Comparison of ENCODE assay signal across 8 cellular contexts in the genomic region with DNA sequence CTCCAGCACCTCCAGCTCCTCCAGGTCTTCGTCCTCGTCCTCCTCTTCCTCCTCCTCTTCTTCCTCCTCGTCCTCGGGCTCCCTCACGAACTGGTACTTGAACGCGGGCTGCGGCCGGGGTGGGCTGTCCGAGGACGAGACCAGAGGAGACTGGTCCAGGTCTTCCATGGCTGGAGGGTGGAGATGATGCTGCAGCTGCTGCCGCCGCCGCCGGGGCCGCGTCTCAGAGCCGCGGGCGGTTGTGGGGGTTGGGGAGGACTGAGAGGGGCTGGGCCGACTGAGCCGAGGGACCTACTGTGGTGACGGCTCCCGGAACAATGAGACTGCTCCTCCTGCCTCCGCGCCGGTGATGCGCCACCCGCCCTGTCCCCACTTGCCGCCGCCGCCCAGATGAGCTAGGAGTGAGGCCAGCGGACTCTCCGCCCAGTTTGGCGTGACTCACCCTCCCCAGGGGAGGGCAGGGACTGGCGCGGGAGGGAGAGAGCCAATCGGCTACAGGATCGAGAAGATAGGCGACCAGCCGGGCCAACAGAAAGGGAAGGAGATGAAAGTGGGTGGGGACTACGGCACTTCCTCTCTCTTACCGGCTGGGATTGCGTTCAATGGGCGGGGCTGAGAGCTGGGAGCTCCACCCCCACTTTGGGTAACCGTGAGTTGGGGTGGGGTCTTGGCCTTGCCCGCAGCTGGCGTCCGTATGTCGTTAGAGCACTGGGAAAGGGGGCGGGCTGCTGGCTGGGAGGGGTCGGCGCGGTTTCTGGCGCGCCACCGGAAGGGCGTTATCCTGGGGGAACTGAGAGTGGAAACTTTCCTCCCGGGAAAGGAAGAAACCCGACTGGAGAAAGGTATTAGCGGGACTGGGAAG. TPM values are rescaled to one million over a fixed set of nuclear protein-coding genes. Genes with fewer than 3 reads are reported as not detected.
DNase-seq lines count a peak whose midpoint lies in the region; ATAC-seq, FAIRE-seq and TF ChIP-seq lines count a peak whose summit lies in the region.

Gene RTN4, minus strand, starts transcription at position 319 of the 862 bp plus-strand sequence. Its CDS starts 151 bp downstream, at position 168.

- peak within 1 kb of the TSS; percentile 16 for H3K14ac ChIP-seq in H1 (ENCODE audit: insufficient read length)

- peak within 1 kb of the TSS; percentile 94 for H3K4ac ChIP-seq in H1 (replicated peaks; ENCODE audit: insufficient read length, low read depth, low read length)

- peak within 1 kb of the TSS; percentile 92 for H3K56ac ChIP-seq in H1 (replicated peaks; ENCODE audit: insufficient read length, low read depth, low read length)

- no peaks in the 10 kb centered on the region for H3K27me3 ChIP-seq in H1 (replicated peaks in 1 of 4; ENCODE audit: control insufficient read depth in 3 of 4, extremely low read depth in 1 of 4, insufficient read depth in 3 of 4, low read length in 3 of 4)

- peak within 1 kb of the TSS; percentile 99 for H4K5ac ChIP-seq in H1 (ENCODE audit: insufficient read length, low read depth, low read length)

- H2BK20ac ChIP-seq in H1 (ENCODE audit: low read length) = no peak within 1 kb of the TSS; the same call in none of the 2 replicates

- 0 out of 2 replicates have a peak within 1 kb of the TSS, but pooled peaks have one; percentile 32 for H2BK15ac ChIP-seq in H1 (ENCODE audit: low read length)

- H3K9me3 ChIP-seq in H1 (ENCODE audit: insufficient read depth in 2 of 2, low read depth in 1 of 2, low read length in 1 of 2) = no peaks in the 10 kb centered on the region

- H3K27ac Mint-ChIP-seq in memory B cell = peak within 1 kb of the TSS; percentile 97

- H4K91ac ChIP-seq in H1 (replicated peaks; ENCODE audit: insufficient read length, low read length) = peak within 1 kb of the TSS; percentile 83

- H3K23ac ChIP-seq in H1 (ENCODE audit: insufficient read length) = no peak within 1 kb of the TSS

- H3K4me2 ChIP-seq in H1 (ENCODE audit: insufficient read depth in 1 of 2, low read depth in 2 of 2, low read length in 2 of 2) = peak within 1 kb of the TSS; percentile 89 to 96

- H2AK5ac ChIP-seq in H1 (ENCODE audit: low read depth, low read length) = no peak within 1 kb of the TSS; the same call in none of the 2 replicates

- peaks cover 32 to 41% of the 10 kb centered on the region in 2 experiments for H3K79me2 ChIP-seq in H1 (ENCODE audit: control insufficient read depth in 1 of 2, insufficient read depth in 2 of 2, low read length in 2 of 2)

- FAIRE-seq in HTR-8/SVneo (lab: Jason Lieb, UNC) = peak; percentile 98
- FAIRE-seq in H1 (lab: Jason Lieb, UNC) = peak; percentile 80

- peaks cover 16 to 17% of the 10 kb centered on the region in 2 experiments for H4K20me1 ChIP-seq in H1 (replicated peaks in 1 of 2; ENCODE audit: control insufficient read depth in 1 of 2, insufficient read depth in 2 of 2, low read length in 2 of 2)

- WGBS in H1 (ENCODE audit: extremely low coverage in 1 of 2, insufficient coverage in 1 of 2, insufficient read length in 1 of 2, insufficient replicate concordance in 2 of 2, low coverage in 1 of 2, low lambda C conversion rate in 2 of 2, missing lambda C conversion rate in 1 of 2), 2 experiments = 1% methylated on average over 23 of the region's 61 CpGs; no CpG with 5 or more reads in 1 of the 2 experiments

- peak within 1 kb of the TSS; percentile 93 to 97 (median 96) for H3K9ac ChIP-seq in H1 (replicated peaks in 1 of 4; ENCODE audit: extremely low read depth in 1 of 4, low read depth in 3 of 4, low read length in 3 of 4)

- TF ChIP-seq RAD21 in H1 (IDR thresholded peaks at IDR 0.05 in 1 of 2, conservative IDR thresholded peaks at IDR 0.05 in 1 of 2; ENCODE audit: low read depth in 2 of 2, low read length in 2 of 2) = no peak

- no peak within 1 kb of the TSS for H2AFZ ChIP-seq in H1 (ENCODE audit: low read length)

- no peaks in the 10 kb centered on the region for H3K79me1 ChIP-seq in H1 (ENCODE audit: low read depth, low read length)

- no peaks in the 10 kb centered on the region for H3K9me3 Mint-ChIP-seq in memory B cell

- H3K4me1 Mint-ChIP-seq in memory B cell = peaks cover 39% of the 10 kb centered on the region

- H3K4me1 ChIP-seq in H1 (replicated peaks in 1 of 4; ENCODE audit: control insufficient read depth in 3 of 4, insufficient read depth in 4 of 4, low read length in 3 of 4) = peaks cover 0 to 10% (median 5%) of the 10 kb centered on the region in 4 experiments; a peak in 3 of 7 replicates

- peak within 1 kb of the TSS; percentile 95 for H3K18ac ChIP-seq in H1 (ENCODE audit: extremely low read depth, low read length)

- H4K8ac ChIP-seq in H1 (ENCODE audit: extremely low read depth, insufficient read depth, low read length) = peak within 1 kb of the TSS; percentile 98

- H3K36me3 ChIP-seq in H1 (ENCODE audit: control insufficient read depth in 2 of 4, insufficient read depth in 4 of 4, low read length in 3 of 4) = no peaks in the 10 kb centered on the region; a peak in 1 of 8 replicates

- peak within 1 kb of the TSS; percentile 87 for H2BK120ac ChIP-seq in H1 (replicated peaks; ENCODE audit: low read depth, low read length)

- H3K23me2 ChIP-seq in H1 (ENCODE audit: low read depth, low read length) = peaks cover 4% of the 10 kb centered on the region

- H3K4me3 ChIP-seq in H1 (ENCODE audit: extremely low read depth in 1 of 4, insufficient read depth in 2 of 4, low read depth in 3 of 4, low read length in 4 of 4) = peak within 1 kb of the TSS; percentile 82 to 100 (median 94)

- TF ChIP-seq CTCF in H1 (IDR thresholded peaks at IDR 0.05; ENCODE audit: control extremely low read depth in 1 of 3, insufficient read depth in 1 of 3, low read depth in 1 of 3, low read length in 3 of 3) = no peak

- peak within 1 kb of the TSS; percentile 43; the same call in 1 of the 2 replicates for H2BK12ac ChIP-seq in H1 (ENCODE audit: low read depth, low read length)

- CTCF ChIA-PET in H1 (lab: Charles Lee; ENCODE audit: partially characterized antibody) = interaction anchor here (0.8 to 2.4 kb wide), 10 partner anchors 14 to 128 kb away, joined by 3 to 8 read pairs (median 4); no protein-coding TSS in a partner anchor

- DNase-seq in COR-L47 (lab: John Stamatoyannopoulos, UW) (peak; percentile 99), HTR-8/SVneo (ENCODE audit: insufficient read length, low spot score) (peak; percentile 99), NOMO-1 treated with dmso at 0.1 percent for 144 hours (lab: John Stamatoyannopoulos, UW; ENCODE audit: unreplicated experiment) (peak; percentile 99), H1 (ENCODE audit: low read depth in 1 of 2, low spot score in 2 of 2) (peak; percentile 97 to 99), memory B cell (ENCODE audit: low spot score in 2 of 2) (peak; percentile 90 to 98)
- DNase-seq in activated CD8-positive, alpha-beta memory T cell treated with anti-CD3 and anti-CD28 coated beads for 48 hours (ENCODE audit: low read depth in 2 of 3, low spot score in 2 of 3) = peak; percentile 87 to 99 (median 95)
- DNase-seq in stimulated activated CD8-positive, alpha-beta memory T cell treated with anti-CD3 and anti-CD28 coated beads, Interleukin-12 subunit alpha, Interleukin-12 subunit beta, amount 100 ng/mL, for 24 hours (ENCODE audit: extremely low read depth) = peak; percentile 97

- H3K27ac ChIP-seq in H1 (ENCODE audit: low read depth, low read length) = peak within 1 kb of the TSS; percentile 98

- peak; percentile 95 to 97 for TF ChIP-seq POLR2A in H1 (IDR thresholded peaks at IDR 0.05; ENCODE audit: control extremely low read depth in 1 of 2, low read depth in 2 of 2, low read length in 2 of 2)

- H3K36me3 Mint-ChIP-seq in memory B cell = peaks cover under 1% of the 10 kb centered on the region

- ATAC-seq in GM21367 (IDR thresholded peaks at IDR 0.05; ENCODE audit: unreplicated experiment) (peak; percentile 84), memory B cell (ENCODE audit: low read depth) (peak; percentile 83)

- H3K4me3 Mint-ChIP-seq in memory B cell = peak within 1 kb of the TSS; percentile 100

- H2BK5ac ChIP-seq in H1 (ENCODE audit: low read depth, low read length) = peak within 1 kb of the TSS; percentile 97

- POLR2A ChIA-PET in H1 (lab: Charles Lee; ENCODE audit: partially characterized antibody) = interaction anchor here (0.6 to 3.3 kb wide), 32 partner anchors 9 to 1080 kb away, joined by 3 to 21 read pairs (median 4); partner anchors contain the start of genes CLHC1, PSME4 and RPS27A

- no peaks in the 10 kb centered on the region for H3K27me3 Mint-ChIP-seq in memory B cell

- TF ChIP-seq EP300 in H1 (IDR thresholded peaks at IDR 0.05; ENCODE audit: borderline replicate concordance in 1 of 2, low read depth in 2 of 2, low read length in 2 of 2) = peak in 1 of 2 experiments; percentile 57; a peak in 1 of 3 replicates

TF ChIP-seq in H1, 55 proteins besides CTCF, POLR2A, EP300 and RAD21 (continues in another document):
- TF ChIP-seq TAF1 (IDR thresholded peaks at IDR 0.05; ENCODE audit: low read depth, low read length) (peak; percentile 97), EGR1 (IDR thresholded peaks at IDR 0.05; ENCODE audit: borderline replicate concordance, low read depth, low read length) (no peak), RXRA (IDR thresholded peaks at IDR 0.05; ENCODE audit: insufficient read depth, low read depth, low read length) (0 out of 2 replicates have a peak, but pooled peaks have one; percentile 4), SIX5 (IDR thresholded peaks at IDR 0.05; ENCODE audit: low read depth, low read length) (no peak), GABPA (IDR thresholded peaks at IDR 0.05; ENCODE audit: borderline replicate concordance, insufficient read depth, low read length) (no peak), BCL11A (IDR thresholded peaks at IDR 0.05; ENCODE audit: low read depth in 2 of 2, low read length in 2 of 2) (no peak), NANOG (IDR thresholded peaks at IDR 0.05; ENCODE audit: insufficient read depth, low read depth, low read length, poor library complexity, severe bottlenecking) (no peak), PHF8 (conservative IDR thresholded peaks at IDR 0.05; ENCODE audit: low read depth, low read length) (peak; percentile 67), RNF2 (IDR thresholded peaks at IDR 0.05; ENCODE audit: borderline replicate concordance, low read depth, low read length, missing control alignments, poor library complexity, severe bottlenecking) (no peak), ZNF274 (IDR thresholded peaks at IDR 0.05; ENCODE audit: borderline replicate concordance, extremely low read depth, low read length) (no peak), TEAD4 (IDR thresholded peaks at IDR 0.05; ENCODE audit: low read depth, low read length) (no peak), SUZ12 (IDR thresholded peaks at IDR 0.05; ENCODE audit: low read length) (no peak)

RNA-seq across cellular contexts. Expression of gene RTN4, which starts in this region (rescaled TPM):
- total RNA-seq in H1 (2021; fragmentation: NEBNext Ultra II Directional; extraction: Animal tissue kit (Norgen Biotek cat#: 25700)) = 240 and 242 TPM in 2 replicates
- polyA plus RNA-seq in H1 (2011; rRNA removed) = 113 and 179 TPM in 2 replicates
- polyA plus RNA-seq in H1 (2011; cell fraction: cytosol; rRNA removed) = 181 TPM
- polyA plus RNA-seq in H1 (2011; cell fraction: nucleus; rRNA removed) = 68.6 TPM
- polyA plus RNA-seq in H1 (2012, experiment 1 of 2) = 159 to 285 TPM (median 199 TPM) in 4 replicates
- polyA plus RNA-seq in H1 (2012, experiment 2 of 2) = 93.2 TPM
- polyA plus RNA-seq in H1 (2013, experiment 1 of 2) = 447 TPM
- 509 TPM for polyA plus RNA-seq in H1 (2013, experiment 2 of 2)
- polyA minus RNA-seq in H1 (2011; rRNA and poly(A)+ RNA removed) = 157 and 171 TPM in 2 replicates
- 108 TPM for polyA minus RNA-seq in H1 (2011; cell fraction: cytosol; rRNA and poly(A)+ RNA removed)
- polyA minus RNA-seq in H1 (2011; cell fraction: nucleus; rRNA and poly(A)+ RNA removed) = 128 TPM

Comparison
In these comparisons a context has a peak if more than half of its experiments do, and no peak if none do; other contexts are left out.
1. Peak in every context shown above with its lines: DNase-seq, ATAC-seq, H3K4me3 ChIP-seq and H3K27ac ChIP-seq.